1 cellular context compared by ENCODE assay signal in the genomic region with DNA sequence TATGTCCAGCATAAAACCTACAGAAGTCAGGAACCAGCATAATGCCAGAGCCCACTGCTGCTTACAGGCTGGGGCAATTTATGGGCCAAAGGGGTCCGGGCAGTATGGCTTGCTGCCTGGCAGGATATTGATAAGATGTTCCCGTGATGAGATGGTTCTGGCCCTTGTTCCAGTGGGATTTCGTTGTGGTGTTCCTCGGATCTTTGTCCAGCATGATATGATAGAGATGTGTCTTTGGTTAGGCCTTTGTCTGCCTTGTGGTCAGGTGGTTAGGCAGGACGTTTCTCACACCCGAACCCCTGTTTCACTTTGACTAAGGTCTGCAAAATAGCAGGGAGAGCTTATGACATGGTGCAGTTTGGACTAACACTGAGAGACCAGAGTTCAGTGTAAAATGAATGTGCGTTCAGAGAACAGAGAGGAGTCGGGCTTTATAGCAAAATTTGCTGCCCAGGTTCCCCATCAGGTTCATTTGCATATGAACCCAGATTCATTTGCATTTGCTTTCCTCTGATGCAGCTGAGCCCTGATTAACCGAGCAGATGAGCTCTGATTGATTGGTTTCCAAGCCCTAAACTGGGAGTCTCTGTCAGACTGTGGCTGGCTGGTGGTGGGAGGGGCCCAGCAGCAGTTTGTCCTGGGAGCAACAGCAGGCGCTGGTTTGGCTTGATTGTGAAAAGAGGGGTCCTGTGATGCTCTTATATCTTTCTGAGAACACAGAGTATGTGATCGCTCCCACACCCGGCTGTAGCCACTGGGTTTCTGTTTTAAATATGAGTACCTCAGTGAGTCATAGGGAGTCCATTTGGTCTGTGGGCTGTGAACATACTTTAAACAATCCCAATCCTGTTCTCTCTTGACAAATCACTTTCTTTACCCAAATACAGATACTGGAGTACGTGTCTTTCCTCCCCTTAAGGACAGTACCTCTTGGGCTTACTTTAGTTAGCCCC.
TF ChIP-seq lines count a peak whose summit lies in the region.

No MANE protein-coding gene starts in this region.

TF ChIP-seq in HepG2, 621 proteins besides CTCF, POLR2A, EP300 and RAD21 (continued from another document and continues in another):
- TF ChIP-seq, protein P1, sequence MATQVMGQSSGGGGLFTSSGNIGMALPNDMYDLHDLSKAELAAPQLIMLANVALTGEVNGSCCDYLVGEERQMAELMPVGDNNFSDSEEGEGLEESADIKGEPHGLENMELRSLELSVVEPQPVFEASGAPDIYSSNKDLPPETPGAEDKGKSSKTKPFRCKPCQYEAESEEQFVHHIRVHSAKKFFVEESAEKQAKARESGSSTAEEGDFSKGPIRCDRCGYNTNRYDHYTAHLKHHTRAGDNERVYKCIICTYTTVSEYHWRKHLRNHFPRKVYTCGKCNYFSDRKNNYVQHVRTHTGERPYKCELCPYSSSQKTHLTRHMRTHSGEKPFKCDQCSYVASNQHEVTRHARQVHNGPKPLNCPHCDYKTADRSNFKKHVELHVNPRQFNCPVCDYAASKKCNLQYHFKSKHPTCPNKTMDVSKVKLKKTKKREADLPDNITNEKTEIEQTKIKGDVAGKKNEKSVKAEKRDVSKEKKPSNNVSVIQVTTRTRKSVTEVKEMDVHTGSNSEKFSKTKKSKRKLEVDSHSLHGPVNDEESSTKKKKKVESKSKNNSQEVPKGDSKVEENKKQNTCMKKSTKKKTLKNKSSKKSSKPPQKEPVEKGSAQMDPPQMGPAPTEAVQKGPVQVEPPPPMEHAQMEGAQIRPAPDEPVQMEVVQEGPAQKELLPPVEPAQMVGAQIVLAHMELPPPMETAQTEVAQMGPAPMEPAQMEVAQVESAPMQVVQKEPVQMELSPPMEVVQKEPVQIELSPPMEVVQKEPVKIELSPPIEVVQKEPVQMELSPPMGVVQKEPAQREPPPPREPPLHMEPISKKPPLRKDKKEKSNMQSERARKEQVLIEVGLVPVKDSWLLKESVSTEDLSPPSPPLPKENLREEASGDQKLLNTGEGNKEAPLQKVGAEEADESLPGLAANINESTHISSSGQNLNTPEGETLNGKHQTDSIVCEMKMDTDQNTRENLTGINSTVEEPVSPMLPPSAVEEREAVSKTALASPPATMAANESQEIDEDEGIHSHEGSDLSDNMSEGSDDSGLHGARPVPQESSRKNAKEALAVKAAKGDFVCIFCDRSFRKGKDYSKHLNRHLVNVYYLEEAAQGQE (IDR thresholded peaks at IDR 0.05; ENCODE audit: borderline replicate concordance in 1 of 2, low read depth in 1 of 2, low read length in 2 of 2): no peak
- TF ChIP-seq SOX5 (CRISPR knock-in tag; IDR thresholded peaks at IDR 0.05; ENCODE audit: borderline replicate concordance) (0 out of 2 replicates have a peak, but pooled peaks have one; percentile 34), HNF4G (IDR thresholded peaks at IDR 0.05; ENCODE audit: borderline replicate concordance, low read depth, low read length) (no peak), HNF4G (CRISPR knock-in tag; IDR thresholded peaks at IDR 0.05; ENCODE audit: borderline replicate concordance, low read depth) (no peak), ETV6 (CRISPR knock-in tag; conservative IDR thresholded peaks at IDR 0.05) (no peak), XRCC5 (optimal IDR thresholded peaks at IDR 0.05; ENCODE audit: low read length) (peak; percentile 17), ZNF225 (CRISPR knock-in tag; IDR thresholded peaks at IDR 0.05) (no peak), ZNF761 (CRISPR knock-in tag; conservative IDR thresholded peaks at IDR 0.05) (0 out of 2 replicates have a peak, but pooled peaks have one; percentile 33), PHB2 (IDR thresholded peaks at IDR 0.05; ENCODE audit: partially characterized antibody) (no peak), SAP130 (CRISPR knock-in tag; IDR thresholded peaks at IDR 0.05; ENCODE audit: low read depth) (peak; percentile 35; the same call in 1 of the 2 replicates), PRDM10 (CRISPR knock-in tag; IDR thresholded peaks at IDR 0.05; ENCODE audit: low read depth) (no peak), HOMEZ (CRISPR knock-in tag; IDR thresholded peaks at IDR 0.05; ENCODE audit: low read depth) (0 out of 2 replicates have a peak, but pooled peaks have one; percentile 8), ZNF343 (CRISPR knock-in tag; IDR thresholded peaks at IDR 0.05) (no peak), ZFX (CRISPR knock-in tag; IDR thresholded peaks at IDR 0.05; ENCODE audit: low read depth) (peak; percentile 47), GPN1 (CRISPR knock-in tag; IDR thresholded peaks at IDR 0.05; ENCODE audit: borderline replicate concordance) (no peak), ZKSCAN8 (CRISPR knock-in tag; IDR thresholded peaks at IDR 0.05; ENCODE audit: borderline replicate concordance) (no peak), ZNF430 (CRISPR knock-in tag; IDR thresholded peaks at IDR 0.05) (no peak), ZBTB1 (CRISPR knock-in tag; IDR thresholded peaks at IDR 0.05; ENCODE audit: borderline replicate concordance) (no peak), DMAP1 (CRISPR knock-in tag; IDR thresholded peaks at IDR 0.05) (peak; percentile 52), ZNF337 (CRISPR knock-in tag; IDR thresholded peaks at IDR 0.05; ENCODE audit: borderline replicate concordance, low read depth) (no peak), KDM5A (IDR thresholded peaks at IDR 0.05; ENCODE audit: borderline replicate concordance, low read length) (no peak), ZSCAN20 (CRISPR knock-in tag; IDR thresholded peaks at IDR 0.05; ENCODE audit: borderline replicate concordance) (no peak), ZSCAN31 (CRISPR knock-in tag; IDR thresholded peaks at IDR 0.05; ENCODE audit: low read depth) (no peak), ZNF274 (CRISPR knock-in tag; IDR thresholded peaks at IDR 0.05) (no peak), ZNF672 (CRISPR knock-in tag; IDR thresholded peaks at IDR 0.05) (no peak), SUZ12 (IDR thresholded peaks at IDR 0.05; ENCODE audit: low read depth, low read length) (no peak), ZNF350 (CRISPR knock-in tag; IDR thresholded peaks at IDR 0.05; ENCODE audit: borderline replicate concordance, low read depth) (no peak), ZNF878 (CRISPR knock-in tag; IDR thresholded peaks at IDR 0.05) (no peak), MAZ (IDR thresholded peaks at IDR 0.05; ENCODE audit: borderline replicate concordance, low read depth, low read length) (no peak), MAZ (CRISPR knock-in tag; IDR thresholded peaks at IDR 0.05; ENCODE audit: low read depth) (no peak), CHCHD3 (CRISPR knock-in tag; IDR thresholded peaks at IDR 0.05) (no peak)
- TF ChIP-seq, protein P2, sequence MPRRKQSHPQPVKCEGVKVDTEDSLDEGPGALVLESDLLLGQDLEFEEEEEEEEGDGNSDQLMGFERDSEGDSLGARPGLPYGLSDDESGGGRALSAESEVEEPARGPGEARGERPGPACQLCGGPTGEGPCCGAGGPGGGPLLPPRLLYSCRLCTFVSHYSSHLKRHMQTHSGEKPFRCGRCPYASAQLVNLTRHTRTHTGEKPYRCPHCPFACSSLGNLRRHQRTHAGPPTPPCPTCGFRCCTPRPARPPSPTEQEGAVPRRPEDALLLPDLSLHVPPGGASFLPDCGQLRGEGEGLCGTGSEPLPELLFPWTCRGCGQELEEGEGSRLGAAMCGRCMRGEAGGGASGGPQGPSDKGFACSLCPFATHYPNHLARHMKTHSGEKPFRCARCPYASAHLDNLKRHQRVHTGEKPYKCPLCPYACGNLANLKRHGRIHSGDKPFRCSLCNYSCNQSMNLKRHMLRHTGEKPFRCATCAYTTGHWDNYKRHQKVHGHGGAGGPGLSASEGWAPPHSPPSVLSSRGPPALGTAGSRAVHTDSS (CRISPR knock-in tag; conservative IDR thresholded peaks at IDR 0.05): no peak
- TF ChIP-seq, protein P3, sequence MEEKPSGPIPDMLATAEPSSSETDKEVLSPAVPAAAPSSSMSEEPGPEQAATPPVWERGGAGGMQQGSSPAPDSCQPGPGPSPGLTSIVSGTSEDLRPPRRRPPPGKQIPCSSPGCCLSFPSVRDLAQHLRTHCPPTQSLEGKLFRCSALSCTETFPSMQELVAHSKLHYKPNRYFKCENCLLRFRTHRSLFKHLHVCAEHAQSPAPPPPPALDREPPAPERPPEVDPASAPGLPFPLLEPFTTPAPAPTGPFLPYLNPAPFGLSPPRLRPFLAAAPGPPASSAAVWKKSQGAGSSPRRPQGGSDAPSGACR (CRISPR knock-in tag; IDR thresholded peaks at IDR 0.05): no peak
- TF ChIP-seq, protein P4, sequence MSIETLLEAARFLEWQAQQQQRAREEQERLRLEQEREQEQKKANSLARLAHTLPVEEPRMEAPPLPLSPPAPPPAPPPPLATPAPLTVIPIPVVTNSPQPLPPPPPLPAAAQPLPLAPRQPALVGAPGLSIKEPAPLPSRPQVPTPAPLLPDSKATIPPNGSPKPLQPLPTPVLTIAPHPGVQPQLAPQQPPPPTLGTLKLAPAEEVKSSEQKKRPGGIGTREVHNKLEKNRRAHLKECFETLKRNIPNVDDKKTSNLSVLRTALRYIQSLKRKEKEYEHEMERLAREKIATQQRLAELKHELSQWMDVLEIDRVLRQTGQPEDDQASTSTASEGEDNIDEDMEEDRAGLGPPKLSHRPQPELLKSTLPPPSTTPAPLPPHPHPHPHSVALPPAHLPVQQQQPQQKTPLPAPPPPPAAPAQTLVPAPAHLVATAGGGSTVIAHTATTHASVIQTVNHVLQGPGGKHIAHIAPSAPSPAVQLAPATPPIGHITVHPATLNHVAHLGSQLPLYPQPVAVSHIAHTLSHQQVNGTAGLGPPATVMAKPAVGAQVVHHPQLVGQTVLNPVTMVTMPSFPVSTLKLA (IDR thresholded peaks at IDR 0.05): no peak
- TF ChIP-seq, protein P5, sequence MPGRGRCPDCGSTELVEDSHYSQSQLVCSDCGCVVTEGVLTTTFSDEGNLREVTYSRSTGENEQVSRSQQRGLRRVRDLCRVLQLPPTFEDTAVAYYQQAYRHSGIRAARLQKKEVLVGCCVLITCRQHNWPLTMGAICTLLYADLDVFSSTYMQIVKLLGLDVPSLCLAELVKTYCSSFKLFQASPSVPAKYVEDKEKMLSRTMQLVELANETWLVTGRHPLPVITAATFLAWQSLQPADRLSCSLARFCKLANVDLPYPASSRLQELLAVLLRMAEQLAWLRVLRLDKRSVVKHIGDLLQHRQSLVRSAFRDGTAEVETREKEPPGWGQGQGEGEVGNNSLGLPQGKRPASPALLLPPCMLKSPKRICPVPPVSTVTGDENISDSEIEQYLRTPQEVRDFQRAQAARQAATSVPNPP (CRISPR knock-in tag; IDR thresholded peaks at IDR 0.05): 0 out of 2 replicates have a peak, but pooled peaks have one; percentile 26
- TF ChIP-seq, protein P6, sequence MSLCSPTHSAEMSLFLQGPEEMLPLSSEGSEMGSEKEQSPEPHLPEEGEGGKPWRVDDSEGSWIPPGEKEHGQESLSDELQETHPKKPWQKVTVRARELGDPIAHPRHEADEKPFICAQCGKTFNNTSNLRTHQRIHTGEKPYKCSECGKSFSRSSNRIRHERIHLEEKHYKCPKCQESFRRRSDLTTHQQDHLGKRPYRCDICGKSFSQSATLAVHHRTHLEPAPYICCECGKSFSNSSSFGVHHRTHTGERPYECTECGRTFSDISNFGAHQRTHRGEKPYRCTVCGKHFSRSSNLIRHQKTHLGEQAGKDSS (CRISPR knock-in tag; IDR thresholded peaks at IDR 0.05; ENCODE audit: borderline replicate concordance, low read depth): 0 out of 2 replicates have a peak, but pooled peaks have one; percentile 62
- TF ChIP-seq, protein P7, sequence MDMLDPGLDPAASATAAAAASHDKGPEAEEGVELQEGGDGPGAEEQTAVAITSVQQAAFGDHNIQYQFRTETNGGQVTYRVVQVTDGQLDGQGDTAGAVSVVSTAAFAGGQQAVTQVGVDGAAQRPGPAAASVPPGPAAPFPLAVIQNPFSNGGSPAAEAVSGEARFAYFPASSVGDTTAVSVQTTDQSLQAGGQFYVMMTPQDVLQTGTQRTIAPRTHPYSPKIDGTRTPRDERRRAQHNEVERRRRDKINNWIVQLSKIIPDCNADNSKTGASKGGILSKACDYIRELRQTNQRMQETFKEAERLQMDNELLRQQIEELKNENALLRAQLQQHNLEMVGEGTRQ (IDR thresholded peaks at IDR 0.05; ENCODE audit: low read depth, low read length): no peak
- TF ChIP-seq, protein P7 (CRISPR knock-in tag; IDR thresholded peaks at IDR 0.05; ENCODE audit: borderline replicate concordance): no peak
